Comparison of ENCODE assay signal across 27 cellular contexts in the genomic region with DNA sequence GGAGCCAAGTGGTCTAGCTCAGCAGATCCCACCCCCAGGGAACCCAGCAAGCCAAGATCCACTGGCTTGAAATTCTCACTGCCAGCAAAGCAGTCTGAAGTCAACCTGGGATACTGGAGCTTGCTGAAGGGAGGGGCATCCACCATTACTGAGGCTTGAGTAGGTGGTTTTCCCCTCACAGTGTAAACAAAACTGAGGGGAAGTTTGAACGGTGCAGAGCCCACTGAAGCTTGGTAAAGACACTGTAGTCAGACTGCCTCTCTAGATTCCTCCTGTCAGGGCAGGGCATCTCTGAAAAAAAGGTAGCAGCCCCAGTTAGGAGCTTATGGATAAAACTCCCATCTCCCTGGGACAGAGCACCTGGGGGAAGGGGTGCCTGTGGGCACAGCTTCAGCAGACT.
"Had no signal": no experiment of that assay in that cellular context is flagged by ENCODE, and none has a peak within 500 bp of the region (broad histone marks: within the 10 kb centered on the region; RNA-seq: fewer than 3 reads in every experiment).

No MANE protein-coding gene starts in this region.

- DNase-seq: hippocampal formation; kidney; left ventricle myocardium inferior; mesendoderm; nephron progenitor cell; ovary; retina; right cardiac atrium; stimulated activated CD4-positive, alpha-beta T cell treated with anti-CD3 and anti-CD28 coated beads, Interleukin-12 subunit alpha, Interleukin-12 subunit beta, amount 100 ng/mL, for 4 hours; stimulated activated CD4-positive, alpha-beta T cell treated with anti-CD3 and anti-CD28 coated beads, Interleukin-15, amount 100 ng/mL, for 24 hours; stimulated activated CD4-positive, alpha-beta T cell treated with anti-CD3 and anti-CD28 coated beads, Interleukin-2, amount 100 ng/mL, for 24 hours; stimulated activated CD4-positive, alpha-beta T cell treated with anti-CD3 and anti-CD28 coated beads, Interleukin-4, amount 100 ng/mL, for 1 hour; stimulated activated naive B cell treated with anti-CD40 and anti-IgM and Interleukin-4, amounts not matched to agents 10 μg/mL and 1 μg/mL and 100 μg/mL, for 72 hours; stimulated activated naive CD8-positive, alpha-beta T cell treated with anti-CD3 and anti-CD28 coated beads, Interleukin-15, Interleukin-2, amounts not matched to agents 100 U/mL and 50 U/mL, for 24 hours; stomach; testis; thyroid gland; transverse colon; upper lobe of left lung had no signal

- H3K27ac ChIP-seq: left ventricle myocardium inferior, ovary, prostate gland, skin epidermis, stomach, testis, thyroid gland, transverse colon, upper lobe of left lung, vagina had no signal

- H3K4me3 ChIP-seq: left ventricle myocardium inferior, lung, mucosa of descending colon, ovary, prostate gland, skin epidermis, stomach, testis, thyroid gland, transverse colon, upper lobe of left lung, vagina had no signal

- H3K4me3 Mint-ChIP-seq: mesothelial cell of epicardium; naive thymus-derived CD8-positive, alpha-beta T cell; nephron progenitor cell; stimulated activated naive B cell treated with anti-CD40 and anti-IgM and Interleukin-4, amounts not matched to agents 10 μg/mL and 1 μg/mL and 100 μg/mL, for 72 hours had no signal

- H3K36me3 ChIP-seq: left ventricle myocardium inferior, ovary, prostate gland, stomach, thyroid gland, transverse colon, upper lobe of left lung, vagina had no signal

- H3K9me3 ChIP-seq: mucosa of descending colon, ovary, prostate gland, stomach, testis, thyroid gland, transverse colon, upper lobe of left lung, vagina had no signal

- ATAC-seq: mucosa of descending colon; naive thymus-derived CD8-positive, alpha-beta T cell; right cardiac atrium; sciatic nerve; stimulated activated naive B cell treated with anti-CD40 and anti-IgM and Interleukin-4, amounts not matched to agents 10 μg/mL and 1 μg/mL and 100 μg/mL, for 72 hours; stimulated activated naive CD8-positive, alpha-beta T cell treated with anti-CD3 and anti-CD28 coated beads, Interleukin-15, Interleukin-2, amounts not matched to agents 100 U/mL and 50 U/mL, for 24 hours had no signal

- H3K4me1 ChIP-seq: left ventricle myocardium inferior, prostate gland, stomach, testis, thyroid gland, transverse colon, upper lobe of left lung, vagina had no signal

- H3K27me3 ChIP-seq: ovary, stomach, testis, thyroid gland, transverse colon, upper lobe of left lung, vagina had no signal

- H3K4me1 Mint-ChIP-seq: mesothelial cell of epicardium; naive thymus-derived CD8-positive, alpha-beta T cell; nephron progenitor cell; stimulated activated naive B cell treated with anti-CD40 and anti-IgM and Interleukin-4, amounts not matched to agents 10 μg/mL and 1 μg/mL and 100 μg/mL, for 72 hours had no signal

- H3K36me3 Mint-ChIP-seq: mesothelial cell of epicardium; naive thymus-derived CD8-positive, alpha-beta T cell; stimulated activated naive B cell treated with anti-CD40 and anti-IgM and Interleukin-4, amounts not matched to agents 10 μg/mL and 1 μg/mL and 100 μg/mL, for 72 hours had no signal

- H3K27me3 Mint-ChIP-seq: naive thymus-derived CD8-positive, alpha-beta T cell; stimulated activated naive B cell treated with anti-CD40 and anti-IgM and Interleukin-4, amounts not matched to agents 10 μg/mL and 1 μg/mL and 100 μg/mL, for 72 hours had no signal

- H3K27ac Mint-ChIP-seq: mesothelial cell of epicardium; naive thymus-derived CD8-positive, alpha-beta T cell; nephron progenitor cell; stimulated activated naive B cell treated with anti-CD40 and anti-IgM and Interleukin-4, amounts not matched to agents 10 μg/mL and 1 μg/mL and 100 μg/mL, for 72 hours had no signal
